In the genomic region with DNA sequence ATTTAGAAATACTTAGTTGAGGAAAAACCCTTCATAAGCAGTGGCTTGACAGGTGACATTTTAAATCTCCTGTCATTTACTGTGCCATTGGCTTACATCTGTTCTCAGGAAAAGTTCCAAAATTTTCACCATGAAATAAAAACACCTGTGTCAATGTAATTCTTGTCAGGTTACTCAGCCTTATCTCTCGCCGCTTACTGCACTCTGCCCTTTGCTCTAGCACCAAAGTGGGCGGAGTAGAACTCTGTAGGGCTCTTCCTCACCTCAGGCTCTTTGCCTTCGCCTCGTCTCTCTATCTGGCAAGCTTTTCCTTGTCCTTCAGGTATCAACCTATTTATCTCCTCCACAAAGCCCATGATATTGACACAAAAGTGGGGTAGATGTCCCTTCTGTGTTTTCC, we compare ENCODE assay signal across 15 cellular contexts. TPM values are rescaled to one million over a fixed set of nuclear protein-coding genes. Genes with fewer than 3 reads are reported as not detected.
"Had no signal": no experiment of that assay in that cellular context is flagged by ENCODE, and none has a peak within 500 bp of the region (broad histone marks: within the 10 kb centered on the region; RNA-seq: fewer than 3 reads in every experiment).

No MANE protein-coding gene starts in this region.

RNA-seq across cellular contexts. Expression of a gene that starts 20.2 kb away (rescaled TPM):
- total RNA-seq: kidney, left ventricle myocardium superior, lower lobe of right lung, mammary epithelial cell, natural killer cell, occipital lobe, osteocyte, posterior vena cava, psoas muscle, sigmoid colon, temporal lobe, upper lobe of left lung, urinary bladder had no signal
- polyA plus RNA-seq: immature natural killer cell, mammary epithelial cell, psoas muscle, sigmoid colon, smooth muscle cell, urinary bladder had no signal
